ENCODE assay signal across 1 cellular context in the genomic region with DNA sequence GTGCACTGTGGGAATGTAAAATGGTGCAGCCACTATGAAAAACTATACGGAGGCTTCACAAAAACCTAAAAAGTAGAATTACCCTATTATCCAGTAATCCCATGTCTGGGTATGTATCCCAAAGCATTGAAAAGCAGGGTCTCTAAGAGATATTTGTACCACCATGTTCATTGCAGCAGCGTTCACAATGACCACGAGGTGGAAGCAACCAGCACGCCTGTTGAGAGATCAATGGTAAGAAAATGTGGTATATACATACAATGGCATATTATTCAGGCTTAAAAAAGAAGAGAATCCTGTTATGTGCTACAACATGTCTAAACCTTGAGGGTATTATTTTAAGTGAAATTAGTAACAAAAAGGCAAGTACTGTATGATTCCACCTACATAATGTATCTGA.
TF ChIP-seq lines count a peak whose summit lies in the region.

No MANE protein-coding gene starts in this region.

TF ChIP-seq in GM12878, 131 proteins besides CTCF, POLR2A, EP300 and RAD21:
- TF ChIP-seq EZH2 (IDR thresholded peaks at IDR 0.05; ENCODE audit: borderline replicate concordance, control insufficient read depth, low read depth, low read length) (no peak), GATAD2B (conservative IDR thresholded peaks at IDR 0.05; ENCODE audit: low read depth) (no peak), JUND (IDR thresholded peaks at IDR 0.05; ENCODE audit: low read depth, low read length) (no peak), FOS (IDR thresholded peaks at IDR 0.05; ENCODE audit: borderline replicate concordance, extremely low read depth, insufficient read length) (no peak), FOXK2 (IDR thresholded peaks at IDR 0.05) (no peak), KDM1A (IDR thresholded peaks at IDR 0.05; ENCODE audit: borderline replicate concordance) (no peak)
- TF ChIP-seq, protein P1, sequence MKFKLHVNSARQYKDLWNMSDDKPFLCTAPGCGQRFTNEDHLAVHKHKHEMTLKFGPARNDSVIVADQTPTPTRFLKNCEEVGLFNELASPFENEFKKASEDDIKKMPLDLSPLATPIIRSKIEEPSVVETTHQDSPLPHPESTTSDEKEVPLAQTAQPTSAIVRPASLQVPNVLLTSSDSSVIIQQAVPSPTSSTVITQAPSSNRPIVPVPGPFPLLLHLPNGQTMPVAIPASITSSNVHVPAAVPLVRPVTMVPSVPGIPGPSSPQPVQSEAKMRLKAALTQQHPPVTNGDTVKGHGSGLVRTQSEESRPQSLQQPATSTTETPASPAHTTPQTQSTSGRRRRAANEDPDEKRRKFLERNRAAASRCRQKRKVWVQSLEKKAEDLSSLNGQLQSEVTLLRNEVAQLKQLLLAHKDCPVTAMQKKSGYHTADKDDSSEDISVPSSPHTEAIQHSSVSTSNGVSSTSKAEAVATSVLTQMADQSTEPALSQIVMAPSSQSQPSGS (IDR thresholded peaks at IDR 0.05; ENCODE audit: low read length) = no peak
TF ChIP-seq in GM12878: peak in this region for 0.
